1 cellular context compared by ENCODE assay signal in the genomic region with DNA sequence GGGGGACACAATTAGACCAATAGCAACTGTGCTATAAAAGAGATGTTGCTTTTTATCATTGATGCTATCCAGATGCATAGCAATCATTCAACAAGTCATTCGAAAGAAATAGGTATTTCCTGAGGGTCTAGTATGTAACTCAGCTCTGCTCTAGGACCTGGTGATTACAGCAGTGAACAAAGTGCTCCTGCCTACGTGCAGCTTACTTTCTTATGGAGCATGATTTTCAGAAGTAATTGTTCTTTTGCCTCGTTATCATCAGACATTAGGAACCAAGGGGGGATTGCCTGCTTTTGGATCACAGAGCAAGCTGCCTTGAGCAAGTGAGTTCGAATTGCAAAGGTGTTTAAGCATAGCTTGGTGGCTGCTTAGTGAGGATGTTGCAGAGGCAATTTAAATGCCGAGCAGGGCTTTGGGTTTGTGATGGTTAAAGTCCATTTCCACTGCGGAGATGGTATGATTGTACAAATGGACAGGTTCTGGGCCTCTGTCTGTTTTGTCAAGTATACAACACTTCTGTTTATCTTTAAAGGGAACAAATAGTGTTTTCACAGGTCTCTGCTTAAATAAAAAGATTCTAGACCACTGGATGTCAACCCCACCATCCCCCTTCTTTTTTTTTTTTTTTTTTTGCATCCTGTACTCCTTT.
A peak's percentile ranks its signal among the peaks of the same experiment; 100 is the strongest.
TF ChIP-seq lines count a peak whose summit lies in the region.

No MANE protein-coding gene starts in this region.

TF ChIP-seq in HepG2, 621 proteins besides CTCF, POLR2A, EP300 and RAD21 (continued from another document and continues in another):
- TF ChIP-seq E2F5 (CRISPR knock-in tag; conservative IDR thresholded peaks at IDR 0.05) (no peak), SP5 (CRISPR knock-in tag; IDR thresholded peaks at IDR 0.05; ENCODE audit: borderline replicate concordance, low read depth) (no peak), ZNF337 (CRISPR knock-in tag; IDR thresholded peaks at IDR 0.05; ENCODE audit: borderline replicate concordance, low read depth) (0 out of 2 replicates have a peak, but pooled peaks have one; percentile 39), JUNB (CRISPR knock-in tag; IDR thresholded peaks at IDR 0.05; ENCODE audit: borderline replicate concordance) (no peak), ZNF18 (CRISPR knock-in tag; IDR thresholded peaks at IDR 0.05; ENCODE audit: insufficient replicate concordance) (no peak), GATA4 (IDR thresholded peaks at IDR 0.05; ENCODE audit: borderline replicate concordance, low read depth) (no peak), ZNF260 (CRISPR knock-in tag; IDR thresholded peaks at IDR 0.05; ENCODE audit: borderline replicate concordance, low read depth) (no peak), NFE2L2 (IDR thresholded peaks at IDR 0.05; ENCODE audit: low read length) (no peak), ZNF329 (CRISPR knock-in tag; IDR thresholded peaks at IDR 0.05; ENCODE audit: low read depth) (no peak), ESRRA (CRISPR knock-in tag; IDR thresholded peaks at IDR 0.05; ENCODE audit: low read depth) (no peak), NCOR1 (IDR thresholded peaks at IDR 0.05; ENCODE audit: borderline replicate concordance, low read length) (no peak), FOXO4 (CRISPR knock-in tag; conservative IDR thresholded peaks at IDR 0.05) (0 out of 2 replicates have a peak, but pooled peaks have one; percentile 68), HNF4G (IDR thresholded peaks at IDR 0.05; ENCODE audit: borderline replicate concordance, low read depth, low read length) (peak; percentile 51; the same call in 1 of the 2 replicates), HNF4G (CRISPR knock-in tag; IDR thresholded peaks at IDR 0.05; ENCODE audit: borderline replicate concordance, low read depth) (no peak; the same call in 1 of the 2 replicates), DR1 (CRISPR knock-in tag; IDR thresholded peaks at IDR 0.05) (no peak), NR2F6 (IDR thresholded peaks at IDR 0.05) (no peak), NR2F6 (CRISPR knock-in tag; IDR thresholded peaks at IDR 0.05) (no peak), CSRNP1 (CRISPR knock-in tag; IDR thresholded peaks at IDR 0.05) (no peak), ZNF496 (CRISPR knock-in tag; IDR thresholded peaks at IDR 0.05; ENCODE audit: insufficient replicate concordance) (no peak), ZMYM3 (CRISPR knock-in tag; IDR thresholded peaks at IDR 0.05) (peak; percentile 61; the same call in 1 of the 2 replicates), ZNF264 (CRISPR knock-in tag; IDR thresholded peaks at IDR 0.05) (peak; percentile 63; the same call in 1 of the 2 replicates), SKIL (CRISPR knock-in tag; IDR thresholded peaks at IDR 0.05; ENCODE audit: borderline replicate concordance) (no peak), ZNF382 (CRISPR knock-in tag; IDR thresholded peaks at IDR 0.05; ENCODE audit: borderline replicate concordance) (no peak), TGIF2 (CRISPR knock-in tag; IDR thresholded peaks at IDR 0.05) (no peak), ZNF205 (CRISPR knock-in tag; IDR thresholded peaks at IDR 0.05) (no peak), ZNF224 (CRISPR knock-in tag; IDR thresholded peaks at IDR 0.05) (no peak), EEA1 (CRISPR knock-in tag; IDR thresholded peaks at IDR 0.05; ENCODE audit: borderline replicate concordance) (no peak), ZNF713 (CRISPR knock-in tag; IDR thresholded peaks at IDR 0.05) (no peak), ZNF343 (CRISPR knock-in tag; IDR thresholded peaks at IDR 0.05) (peak; percentile 100), PLRG1 (conservative IDR thresholded peaks at IDR 0.05) (no peak), MYPOP (CRISPR knock-in tag; IDR thresholded peaks at IDR 0.05) (no peak), ELF4 (CRISPR knock-in tag; IDR thresholded peaks at IDR 0.05; ENCODE audit: borderline replicate concordance) (no peak), TP53 (CRISPR knock-in tag; conservative IDR thresholded peaks at IDR 0.05) (no peak), ZNF510 (CRISPR knock-in tag; IDR thresholded peaks at IDR 0.05; ENCODE audit: low read depth) (no peak), ZFYVE20 (CRISPR knock-in tag; IDR thresholded peaks at IDR 0.05; ENCODE audit: borderline replicate concordance, low read depth) (no peak), ZNF646 (CRISPR knock-in tag; IDR thresholded peaks at IDR 0.05) (no peak)
- TF ChIP-seq, protein P1, sequence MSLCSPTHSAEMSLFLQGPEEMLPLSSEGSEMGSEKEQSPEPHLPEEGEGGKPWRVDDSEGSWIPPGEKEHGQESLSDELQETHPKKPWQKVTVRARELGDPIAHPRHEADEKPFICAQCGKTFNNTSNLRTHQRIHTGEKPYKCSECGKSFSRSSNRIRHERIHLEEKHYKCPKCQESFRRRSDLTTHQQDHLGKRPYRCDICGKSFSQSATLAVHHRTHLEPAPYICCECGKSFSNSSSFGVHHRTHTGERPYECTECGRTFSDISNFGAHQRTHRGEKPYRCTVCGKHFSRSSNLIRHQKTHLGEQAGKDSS (CRISPR knock-in tag; IDR thresholded peaks at IDR 0.05; ENCODE audit: borderline replicate concordance, low read depth): no peak
- TF ChIP-seq, protein P2, sequence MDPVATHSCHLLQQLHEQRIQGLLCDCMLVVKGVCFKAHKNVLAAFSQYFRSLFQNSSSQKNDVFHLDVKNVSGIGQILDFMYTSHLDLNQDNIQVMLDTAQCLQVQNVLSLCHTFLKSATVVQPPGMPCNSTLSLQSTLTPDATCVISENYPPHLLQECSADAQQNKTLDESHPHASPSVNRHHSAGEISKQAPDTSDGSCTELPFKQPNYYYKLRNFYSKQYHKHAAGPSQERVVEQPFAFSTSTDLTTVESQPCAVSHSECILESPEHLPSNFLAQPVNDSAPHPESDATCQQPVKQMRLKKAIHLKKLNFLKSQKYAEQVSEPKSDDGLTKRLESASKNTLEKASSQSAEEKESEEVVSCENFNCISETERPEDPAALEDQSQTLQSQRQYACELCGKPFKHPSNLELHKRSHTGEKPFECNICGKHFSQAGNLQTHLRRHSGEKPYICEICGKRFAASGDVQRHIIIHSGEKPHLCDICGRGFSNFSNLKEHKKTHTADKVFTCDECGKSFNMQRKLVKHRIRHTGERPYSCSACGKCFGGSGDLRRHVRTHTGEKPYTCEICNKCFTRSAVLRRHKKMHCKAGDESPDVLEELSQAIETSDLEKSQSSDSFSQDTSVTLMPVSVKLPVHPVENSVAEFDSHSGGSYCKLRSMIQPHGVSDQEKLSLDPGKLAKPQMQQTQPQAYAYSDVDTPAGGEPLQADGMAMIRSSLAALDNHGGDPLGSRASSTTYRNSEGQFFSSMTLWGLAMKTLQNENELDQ (CRISPR knock-in tag; IDR thresholded peaks at IDR 0.05; ENCODE audit: borderline replicate concordance): no peak
